In the genomic region with DNA sequence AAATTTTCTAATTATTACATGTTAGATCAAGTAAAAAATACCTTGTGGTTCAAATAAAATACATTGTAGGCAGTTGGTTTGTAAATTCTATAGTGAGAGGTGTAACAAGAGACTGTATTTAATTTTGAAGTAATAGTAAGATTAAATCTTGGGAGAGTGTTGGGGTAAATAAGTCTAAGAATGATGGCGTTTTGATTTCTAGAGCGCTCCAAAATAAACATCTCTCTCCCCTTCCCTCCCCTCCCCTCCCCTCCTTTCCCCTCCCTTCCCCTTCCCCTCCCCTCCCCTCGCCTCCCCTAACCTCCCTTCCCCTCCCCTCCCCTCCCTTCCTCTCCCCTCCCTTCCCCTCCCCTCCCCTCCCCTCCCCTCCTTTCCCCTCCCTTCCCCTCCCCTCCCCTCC, we compare ENCODE assay signal across 33 cellular contexts.
"Had no signal": no experiment of that assay in that cellular context is flagged by ENCODE, and none has a peak within 500 bp of the region (broad histone marks: within the 10 kb centered on the region; RNA-seq: fewer than 3 reads in every experiment).

No MANE protein-coding gene starts in this region.

- H3K36me3 ChIP-seq: adrenal gland, ascending aorta, brain microvascular endothelial cell, breast epithelium, cardiac muscle cell had no signal

- H3K4me3 ChIP-seq: adrenal gland, ascending aorta, body of pancreas, breast epithelium, cardiac muscle cell had no signal

- H3K27me3 ChIP-seq: adrenal gland, ascending aorta, body of pancreas, brain microvascular endothelial cell, breast epithelium, cardiac muscle cell had no signal

- H3K4me1 ChIP-seq: adrenal gland, ascending aorta, body of pancreas, breast epithelium had no signal

- H3K27ac ChIP-seq: adrenal gland, ascending aorta, body of pancreas, brain microvascular endothelial cell, breast epithelium, cardiac muscle cell had no signal

- H3K9me3 ChIP-seq: body of pancreas had no signal

- DNase-seq: activated effector memory CD4-positive, alpha-beta T cell treated with anti-CD3 and anti-CD28 coated beads, Interleukin-2, amount 50 U/mL, for 16 hours; activated effector memory CD4-positive, alpha-beta T cell treated with Interleukin-2 at 50 U/mL for 16 hours; activated gamma-delta T cell; activated gamma-delta T cell treated with Interleukin-2 at 50 U/mL for 16 hours; activated naive CD4-positive, alpha-beta T cell; activated naive CD4-positive, alpha-beta T cell treated with anti-CD3 and anti-CD28 coated beads for 36 hours; activated naive CD4-positive, alpha-beta T cell treated with anti-CD3 and anti-CD28 coated beads, Interleukin-2, amount 10 ng/mL, durations not matched to agents 7 days and 5 days; activated naive CD4-positive, alpha-beta T cell treated with anti-CD3 and anti-CD28 coated beads, Interleukin-2, amount 50 U/mL, for 16 hours; activated naive CD4-positive, alpha-beta T cell treated with Interleukin-2 at 50 U/mL for 16 hours; activated naive CD8-positive, alpha-beta T cell treated with anti-CD3 and anti-CD28 coated beads for 36 hours; activated naive CD8-positive, alpha-beta T cell treated with anti-CD3 and anti-CD28 coated beads, Interleukin-2, amount 10 ng/mL, durations not matched to agents 7 days and 5 days; activated naive CD8-positive, alpha-beta T cell treated with anti-CD3 and anti-CD28 coated beads, Interleukin-2, amount 50 U/mL, for 24 hours; activated T-cell treated with anti-CD3 and anti-CD28 coated beads, Interleukin-2, amount 50 U/mL, for 24 hours; activated T-cell treated with anti-CD3 and anti-CD28 coated beads, Interleukin-2, amount 50 U/mL, for 4 hours; activated T-cell treated with anti-CD3 and anti-CD28 coated beads, Interleukin-2, amount 50 U/mL, for 48 hours; activated T-cell treated with anti-CD3 and anti-CD28 coated beads, Interleukin-2, amount 50 U/mL, for 72 hours; adrenal gland; amniotic stem cell; amygdala; anterior cingulate cortex; aorta; body of pancreas; brain microvascular endothelial cell; caudate nucleus; central memory CD4-positive, alpha-beta T cell; cerebellar nuclear complex had no signal

- ATAC-seq: activated naive CD4-positive, alpha-beta T cell treated with anti-CD3 and anti-CD28 coated beads, Interleukin-2, amount 50 U/mL, for 72 hours; activated naive CD8-positive, alpha-beta T cell treated with anti-CD3 and anti-CD28 coated beads, Interleukin-2, amount 50 U/mL, for 24 hours; activated T-cell treated with anti-CD3 and anti-CD28 coated beads, Interleukin-2, amount 50 U/mL, for 4 hours; activated T-cell treated with anti-CD3 and anti-CD28 coated beads, Interleukin-2, amount 50 U/mL, for 72 hours; activated T-helper 17 cell treated with anti-CD3 and anti-CD28 coated beads, Interleukin-2, amount 50 U/mL, for 72 hours; body of pancreas had no signal

- FAIRE-seq: astrocyte, bronchial epithelial cell had no signal
